In the genomic region with DNA sequence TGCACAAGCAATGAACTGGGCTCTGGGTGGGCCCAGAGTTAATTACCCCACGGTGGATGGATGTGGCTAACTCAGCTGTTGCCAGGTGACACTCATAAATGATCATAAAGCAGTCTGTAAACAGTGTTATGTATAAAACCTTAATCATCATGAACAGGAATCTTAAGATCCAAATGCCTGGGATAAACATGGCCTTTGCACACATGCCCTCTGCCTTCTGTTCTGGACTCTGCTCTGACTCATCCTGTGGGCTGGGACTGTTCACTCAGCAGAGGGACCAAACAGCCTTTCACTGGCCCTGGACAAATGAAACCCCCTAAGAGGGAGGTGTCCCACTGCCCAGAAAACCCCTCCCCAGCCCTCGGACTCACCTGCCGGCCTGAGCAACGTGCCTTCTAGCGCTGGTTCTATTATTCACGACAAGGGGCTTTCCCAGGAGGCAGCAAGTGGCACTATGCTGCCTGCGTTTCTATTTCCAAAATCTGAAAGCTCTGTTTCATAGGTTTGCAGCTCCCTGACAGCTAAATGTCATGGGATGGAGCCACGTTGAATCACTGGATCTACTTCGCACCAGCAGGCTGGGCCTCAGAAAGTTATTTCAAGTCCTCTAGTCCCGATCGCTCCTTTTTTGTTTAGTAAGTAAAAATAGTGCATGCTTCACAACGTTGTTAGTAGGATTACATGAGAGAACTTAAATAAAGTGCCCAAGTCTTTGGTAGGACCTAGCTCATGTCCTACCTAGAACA, we compare ENCODE assay signal across 13 cellular contexts. TPM values are rescaled to one million over a fixed set of nuclear protein-coding genes. Genes with fewer than 3 reads are reported as not detected.
DNase-seq lines count a peak whose midpoint lies in the region; ATAC-seq and TF ChIP-seq lines count a peak whose summit lies in the region.
"Had no signal": no experiment of that assay in that cellular context is flagged by ENCODE, and none has a peak within 500 bp of the region (broad histone marks: within the 10 kb centered on the region; RNA-seq: fewer than 3 reads in every experiment).

No MANE protein-coding gene starts in this region.

- 84 to 86% methylated on average over 12 of the region's 12 CpGs for WGBS in lung, 2 donors
- 82 to 93% methylated on average over 12 of the region's 12 CpGs for WGBS in upper lobe of left lung, 2 donors

- DNase-seq in NCI-H1417 (lab: John Stamatoyannopoulos, UW) (peak in 2 of 3 experiments; percentile 2 to 13), NCI-H1417 treated with DMSO at 0.1 percent for 48 hours (lab: John Stamatoyannopoulos, UW) (no peak), coronary artery (ENCODE audit: low spot score) (no peak), lung (ENCODE audit: low spot score) (no peak), upper lobe of left lung (no peak), NCI-H2227 treated with DMSO at 0.1 percent for 48 hours (lab: John Stamatoyannopoulos, UW) (no peak), substantia nigra (lab: John Stamatoyannopoulos, UW) (no peak)
- DNase-seq: activated CD4-positive, alpha-beta T cell treated with anti-CD3 and anti-CD28 coated beads, Interleukin-2, amount 10 ng/mL, durations not matched to agents 7 days and 5 days; activated gamma-delta T cell; stimulated activated CD4-positive, alpha-beta T cell treated with anti-CD3 and anti-CD28 coated beads, Interleukin-2, amount 100 ng/mL, for 48 hours had no signal

- H3K36me3 ChIP-seq in lung (ENCODE audit: control insufficient read depth in 2 of 2, insufficient read depth in 2 of 2, low read length in 2 of 2) (no peaks in the 10 kb centered on the region), upper lobe of left lung (no peaks in the 10 kb centered on the region)
- H3K36me3 ChIP-seq: neutrophil had no signal

- H3K27me3 ChIP-seq in lung (ENCODE audit: control insufficient read depth, insufficient read depth), result no peaks in the 10 kb centered on the region
- no peaks in the 10 kb centered on the region for H3K27me3 ChIP-seq in upper lobe of left lung
- H3K27me3 ChIP-seq: neutrophil had no signal

- H3K9me3 ChIP-seq in lung (ENCODE audit: control insufficient read depth in 2 of 2, insufficient read depth in 1 of 2, low read length in 1 of 2) (no peaks in the 10 kb centered on the region), upper lobe of left lung (no peaks in the 10 kb centered on the region)
- H3K9me3 ChIP-seq: neutrophil had no signal

- no peak for TF ChIP-seq POLR2A in upper lobe of left lung (IDR thresholded peaks at IDR 0.05)

- no peak for TF ChIP-seq CTCF in coronary artery (IDR thresholded peaks at IDR 0.05)
- TF ChIP-seq CTCF in lung (IDR thresholded peaks at IDR 0.05; ENCODE audit: control extremely low read depth, extremely low read depth), result no peak
- TF ChIP-seq CTCF in upper lobe of left lung (IDR thresholded peaks at IDR 0.05), result no peak

- TF ChIP-seq EP300 in upper lobe of left lung (IDR thresholded peaks at IDR 0.05), result no peak

- ATAC-seq in lung (ENCODE audit: insufficient read depth, low FRiP score), result no peak
- ATAC-seq in upper lobe of left lung (ENCODE audit: low FRiP score in 2 of 2), result no peak
- no peak for ATAC-seq in GM18868 (IDR thresholded peaks at IDR 0.05; ENCODE audit: unreplicated experiment)

- H3K4me3 ChIP-seq in coronary artery (peak overlapping the region; percentile 9), lung (no peak overlapping the region), upper lobe of left lung (no peak overlapping the region)

- peak overlapping the region; percentile 83 to 92 for H3K27ac ChIP-seq in coronary artery
- peak overlapping the region; percentile 55 to 92 for H3K27ac ChIP-seq in lung (ENCODE audit: low read depth in 1 of 2, low read length in 1 of 2)
- H3K27ac ChIP-seq in upper lobe of left lung, result peak overlapping the region in 3 of 4 donors; percentile 17 to 44 (median 40)
- H3K27ac ChIP-seq in substantia nigra (ENCODE audit: low read depth, low read length, poor library complexity, severe bottlenecking), result no peak overlapping the region
- H3K27ac ChIP-seq: 22Rv1, neutrophil had no signal

- peaks cover 11 to 31% of the 10 kb centered on the region in 2 donors for H3K4me1 ChIP-seq in lung (ENCODE audit: control insufficient read depth in 2 of 2, insufficient read depth in 2 of 2, low read length in 2 of 2)
- H3K4me1 ChIP-seq in upper lobe of left lung, result peaks cover 0 to 10% (median 1%) of the 10 kb centered on the region in 4 donors

RNA-seq across cellular contexts. Expression of gene LARGE1, which starts 53.0 kb away (rescaled TPM):
- total RNA-seq in lung, result 10 to 100 TPM; 27.2 to 41.1 TPM
- 1 to 10 TPM; 2.9 to 3.5 TPM for polyA plus RNA-seq in lung
- total RNA-seq in upper lobe of left lung, result 10 to 100 TPM; 14.0 to 56.6 (median 25.3) TPM

Comparison
In these comparisons a context has a peak if more than half of its experiments do, and no peak if none do; other contexts are left out.
1. DNase-seq: peak in NCI-H1417 (2 of 3); none in NCI-H1417 treated with DMSO at 0.1 percent for 48 hours (single experiment), coronary artery (single experiment), lung (single experiment), upper lobe of left lung (0 of 2), NCI-H2227 treated with DMSO at 0.1 percent for 48 hours (single experiment) and substantia nigra (0 of 49).